In the genomic region with DNA sequence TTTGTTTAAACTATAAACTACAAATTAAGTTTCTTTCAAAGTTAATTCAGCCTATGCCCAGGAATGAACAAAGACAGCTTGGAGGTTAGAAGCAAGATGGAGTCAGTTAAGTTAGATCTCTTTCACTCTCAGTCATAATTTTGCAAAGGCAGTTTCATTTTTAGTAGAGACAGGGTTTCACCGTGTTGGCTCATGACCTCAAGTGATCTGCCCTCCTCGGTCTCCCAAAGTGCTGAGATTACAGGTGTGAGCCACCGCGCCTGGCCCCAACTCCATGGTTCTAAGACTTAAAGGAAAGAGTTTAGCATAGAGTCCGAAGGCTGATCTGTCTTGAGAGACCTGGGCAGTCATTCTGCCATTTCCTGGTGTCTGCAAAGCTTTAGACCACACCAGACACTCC, we compare ENCODE assay signal across 8 cellular contexts. TPM values are rescaled to one million over a fixed set of nuclear protein-coding genes. Genes with fewer than 3 reads are reported as not detected.
DNase-seq lines count a peak whose midpoint lies in the region; ATAC-seq and TF ChIP-seq lines count a peak whose summit lies in the region.
"Not testable (repeated sequence)": the region's sequence is repeated elsewhere in the genome, so short reads cannot be mapped to it uniquely, and the experiment has no call there.

No MANE protein-coding gene starts in this region.

- intact Hi-C loops in activated CD4-positive, alpha-beta memory T cell treated with anti-CD3 and anti-CD28 coated beads for 36 hours (cut with micrococcal nuclease) = loop anchor here (1.0 kb wide), 3 partner anchors 46 to 96 kb away; a partner anchor contains a TSS

- POLR2A ChIA-PET in activated CD4-positive, alpha-beta memory T cell treated with anti-CD3 and anti-CD28 coated beads for 36 hours (lab: Charles Lee) = interaction anchor here (0.9 to 1.5 kb wide), 5 partner anchors 15 to 106 kb away, joined by 3 to 4 read pairs (median 3); no protein-coding TSS in a partner anchor
- POLR2A ChIA-PET in activated naive CD8-positive, alpha-beta T cell treated with anti-CD3 and anti-CD28 coated beads, Interleukin-2, amount 10 ng/mL, durations not matched to agents 7 days and 5 days (lab: Charles Lee) = not testable (repeated sequence)

- not testable (repeated sequence) for H3K36me3 Mint-ChIP-seq in T-helper 1 cell treated with Interleukin-12 subunit alpha and Interleukin-12 subunit beta and Interleukin-4 antibody, amounts not matched to agents 30 μg/mL and 1 μg/mL, for 36 hours (ENCODE audit: low read depth); activated CD4-positive, alpha-beta memory T cell treated with anti-CD3 and anti-CD28 coated beads for 36 hours; activated T-cell treated with anti-CD3 and anti-CD28 coated beads, Interleukin-2, amount 50 U/mL, for 72 hours (ENCODE audit: insufficient read depth in 2 of 2); activated naive CD8-positive, alpha-beta T cell treated with anti-CD3 and anti-CD28 coated beads, Interleukin-2, amount 10 ng/mL, durations not matched to agents 7 days and 5 days

- peak overlapping the region; percentile 92 for H3K27ac Mint-ChIP-seq in T-helper 1 cell treated with Interleukin-12 subunit alpha and Interleukin-12 subunit beta and Interleukin-4 antibody, amounts not matched to agents 30 μg/mL and 1 μg/mL, for 36 hours
- H3K27ac Mint-ChIP-seq in activated CD4-positive, alpha-beta memory T cell treated with anti-CD3 and anti-CD28 coated beads for 36 hours = peak overlapping the region; percentile 96
- peak overlapping the region; percentile 89 for H3K27ac Mint-ChIP-seq in activated T-cell treated with anti-CD3 and anti-CD28 coated beads, Interleukin-2, amount 50 U/mL, for 72 hours
- not testable (repeated sequence) for H3K27ac Mint-ChIP-seq in activated naive CD8-positive, alpha-beta T cell treated with anti-CD3 and anti-CD28 coated beads, Interleukin-2, amount 10 ng/mL, durations not matched to agents 7 days and 5 days

- peaks cover 47% of the 10 kb centered on the region for H3K4me1 Mint-ChIP-seq in T-helper 1 cell treated with Interleukin-12 subunit alpha and Interleukin-12 subunit beta and Interleukin-4 antibody, amounts not matched to agents 30 μg/mL and 1 μg/mL, for 36 hours (ENCODE audit: low read depth)
- peaks cover 57% of the 10 kb centered on the region for H3K4me1 Mint-ChIP-seq in activated CD4-positive, alpha-beta memory T cell treated with anti-CD3 and anti-CD28 coated beads for 36 hours (ENCODE audit: low read depth)
- H3K4me1 Mint-ChIP-seq in activated T-cell treated with anti-CD3 and anti-CD28 coated beads, Interleukin-2, amount 50 U/mL, for 72 hours (ENCODE audit: low read depth) = peaks cover 70% of the 10 kb centered on the region
- H3K4me1 Mint-ChIP-seq in activated naive CD8-positive, alpha-beta T cell treated with anti-CD3 and anti-CD28 coated beads, Interleukin-2, amount 10 ng/mL, durations not matched to agents 7 days and 5 days = peaks cover 18% of the 10 kb centered on the region

- peak; percentile 77 for DNase-seq in GM12865 (ENCODE audit: low read depth)
- DNase-seq in activated CD4-positive, alpha-beta memory T cell treated with anti-CD3 and anti-CD28 coated beads for 36 hours = peak; percentile 84
- DNase-seq in activated T-cell treated with anti-CD3 and anti-CD28 coated beads, Interleukin-2, amount 50 U/mL, for 72 hours = peak; percentile 72 to 77
- not testable (repeated sequence) for DNase-seq in activated naive CD8-positive, alpha-beta T cell treated with anti-CD3 and anti-CD28 coated beads, Interleukin-2, amount 10 ng/mL, durations not matched to agents 7 days and 5 days
- peak; percentile 64 for DNase-seq in stimulated activated CD4-positive, alpha-beta T cell treated with anti-CD3 and anti-CD28 coated beads, Interleukin-15, amount 100 ng/mL, for 24 hours
- peak; percentile 19 for DNase-seq in stimulated activated naive CD4-positive, alpha-beta T cell treated with Interleukin-2 at 50 U/mL for 16 hours (lab: John Stamatoyannopoulos, UW)

- H3K4me3 Mint-ChIP-seq in T-helper 1 cell treated with Interleukin-12 subunit alpha and Interleukin-12 subunit beta and Interleukin-4 antibody, amounts not matched to agents 30 μg/mL and 1 μg/mL, for 36 hours = peak overlapping the region; percentile 9
- H3K4me3 Mint-ChIP-seq in activated CD4-positive, alpha-beta memory T cell treated with anti-CD3 and anti-CD28 coated beads for 36 hours; activated naive CD8-positive, alpha-beta T cell treated with anti-CD3 and anti-CD28 coated beads, Interleukin-2, amount 10 ng/mL, durations not matched to agents 7 days and 5 days: not testable (repeated sequence)
- peak overlapping the region; percentile 38 to 56 for H3K4me3 Mint-ChIP-seq in activated T-cell treated with anti-CD3 and anti-CD28 coated beads, Interleukin-2, amount 50 U/mL, for 72 hours

- ATAC-seq in GM21529 (IDR thresholded peaks at IDR 0.05; ENCODE audit: unreplicated experiment) = peak; percentile 62
- ATAC-seq in activated T-cell treated with anti-CD3 and anti-CD28 coated beads, Interleukin-2, amount 50 U/mL, for 72 hours (replicated peaks in 1 of 2) = peak; percentile 65 to 71
- peak; percentile 63 for ATAC-seq in activated naive CD8-positive, alpha-beta T cell treated with anti-CD3 and anti-CD28 coated beads, Interleukin-2, amount 10 ng/mL, durations not matched to agents 7 days and 5 days (ENCODE audit: low read depth)

- not testable (repeated sequence) for H3K27me3 Mint-ChIP-seq in T-helper 1 cell treated with Interleukin-12 subunit alpha and Interleukin-12 subunit beta and Interleukin-4 antibody, amounts not matched to agents 30 μg/mL and 1 μg/mL, for 36 hours (ENCODE audit: low read depth); activated CD4-positive, alpha-beta memory T cell treated with anti-CD3 and anti-CD28 coated beads for 36 hours; activated T-cell treated with anti-CD3 and anti-CD28 coated beads, Interleukin-2, amount 50 U/mL, for 72 hours (ENCODE audit: low read depth); activated naive CD8-positive, alpha-beta T cell treated with anti-CD3 and anti-CD28 coated beads, Interleukin-2, amount 10 ng/mL, durations not matched to agents 7 days and 5 days

- H3K9me3 Mint-ChIP-seq in T-helper 1 cell treated with Interleukin-12 subunit alpha and Interleukin-12 subunit beta and Interleukin-4 antibody, amounts not matched to agents 30 μg/mL and 1 μg/mL, for 36 hours; activated CD4-positive, alpha-beta memory T cell treated with anti-CD3 and anti-CD28 coated beads for 36 hours; activated T-cell treated with anti-CD3 and anti-CD28 coated beads, Interleukin-2, amount 50 U/mL, for 72 hours; activated naive CD8-positive, alpha-beta T cell treated with anti-CD3 and anti-CD28 coated beads, Interleukin-2, amount 10 ng/mL, durations not matched to agents 7 days and 5 days: not testable (repeated sequence)

- not testable (repeated sequence) for H3K4me3 ChIP-seq in GM12865 (ENCODE audit: low read depth, low read length)

- CTCF ChIA-PET in activated CD4-positive, alpha-beta memory T cell treated with anti-CD3 and anti-CD28 coated beads for 36 hours (lab: Charles Lee) = interaction anchor here (6.0 to 6.2 kb wide), 2 partner anchors 15 to 106 kb away, joined by 39 to 49 read pairs; a partner anchor contains a TSS

- not testable (repeated sequence) for TF ChIP-seq CTCF in GM12865 (IDR thresholded peaks at IDR 0.05; ENCODE audit: insufficient read depth, low read depth, low read length, missing control alignments)

RNA-seq across cellular contexts. Expression of a gene that starts 45.8 kb away (rescaled TPM):
- total RNA-seq in activated CD4-positive, alpha-beta memory T cell treated with anti-CD3 and anti-CD28 coated beads for 36 hours = 1 to 10 TPM; 2.3 to 2.9 TPM
- 10 to 100 TPM in 1 of 2 donors, 1 to 10 TPM in 1; 7.2 to 11.9 TPM for total RNA-seq in activated T-cell treated with anti-CD3 and anti-CD28 coated beads, Interleukin-2, amount 50 U/mL, for 72 hours
- total RNA-seq in activated naive CD8-positive, alpha-beta T cell treated with anti-CD3 and anti-CD28 coated beads, Interleukin-2, amount 10 ng/mL, durations not matched to agents 7 days and 5 days = under 1 TPM; 0.45 to 0.61 TPM
